In genomic region chr21:38505654-38506523, GRCh38 we compare ENCODE assay signal across 8 cellular contexts.
A peak's percentile ranks its signal among the peaks of the same experiment; 100 is the strongest.
DNase-seq lines count a peak whose midpoint lies in the region; ATAC-seq and TF ChIP-seq lines count a peak whose summit lies in the region.

No MANE protein-coding gene starts in this region.

- H3K36me3 ChIP-seq in WERI-Rb-1, result no peaks in the 10 kb centered on the region

- H3K9me3 ChIP-seq in WERI-Rb-1 (ENCODE audit: severe bottlenecking), result no peaks in the 10 kb centered on the region

- no peaks in the 10 kb centered on the region for H3K27me3 ChIP-seq in WERI-Rb-1 (ENCODE audit: insufficient read depth, low read depth, severe bottlenecking)

- H3K4me3 ChIP-seq in WERI-Rb-1 (ENCODE audit: low read depth, low read length), result no peak overlapping the region

- TF ChIP-seq CTCF in WERI-Rb-1 (IDR thresholded peaks at IDR 0.05; ENCODE audit: low read depth, low read length), result peak; percentile 70

- intact Hi-C loops in head of caudate nucleus (cut with DNase I), result loop anchor here (10.0 kb wide), 1 partner anchor 639 kb away; no protein-coding TSS in a partner anchor

- DNase-seq in AG20443 (ENCODE audit: low spot score) (peak; percentile 71), NCI-H2196 (lab: John Stamatoyannopoulos, UW; ENCODE audit: unreplicated experiment) (peak; percentile 79), WERI-Rb-1 (peak; percentile 62), head of caudate nucleus (peak in 22 of 42 donors; percentile 10 to 76 (median 40)), retina (peak; percentile 62), T1000 (lab: John Stamatoyannopoulos, UW) (no peak)
- no peak for DNase-seq in activated CD8-positive, alpha-beta memory T cell treated with anti-CD3 and anti-CD28 coated beads, Interleukin-2, amount 50 U/mL, for 4 hours

- peak; percentile 53 for ATAC-seq in GM19351 (IDR thresholded peaks at IDR 0.05; ENCODE audit: unreplicated experiment)

- H3K27ac ChIP-seq in WERI-Rb-1, result peak overlapping the region; percentile 30; the same call in 1 of the 2 replicates

Comparison
In these comparisons a context has a peak if more than half of its experiments do, and no peak if none do; other contexts are left out.
1. DNase-seq: peak in AG20443 (single experiment), NCI-H2196 (single experiment), WERI-Rb-1 (single experiment), head of caudate nucleus (22 of 42) and retina (single experiment); none in T1000 (single experiment) and activated CD8-positive, alpha-beta memory T cell treated with anti-CD3 and anti-CD28 coated beads, Interleukin-2, amount 50 U/mL, for 4 hours (single experiment).